In genomic region chr1:114716304-114717158, GRCh38 we compare ENCODE assay signal across 8 cellular contexts. TPM values are rescaled to one million over a fixed set of nuclear protein-coding genes. Genes with fewer than 3 reads are reported as not detected.
DNase-seq lines count a peak whose midpoint lies in the region; ATAC-seq, FAIRE-seq and TF ChIP-seq lines count a peak whose summit lies in the region.

Gene NRAS (minus strand): TSS chr1:114716771. CDS start chr1:114716160, 611 bp downstream.

- POLR2A ChIA-PET in WTC11 (lab: Charles Lee) = interaction anchor here (0.8 to 2.0 kb wide), 3 partner anchors 15 to 47 kb away, joined by 3 to 7 read pairs (median 5); partner anchors contain the start of genes CSDE1 and DENND2C

- peak within 1 kb of the TSS; percentile 100 for H3K9ac ChIP-seq in smooth muscle cell (ENCODE audit: low read depth)

- peaks cover 9% of the 10 kb centered on the region for H3K4me1 Mint-ChIP-seq in WTC11

- TF ChIP-seq CTCF in WTC11 (IDR thresholded peaks at IDR 0.05) (no peak), bronchial epithelial cell (IDR thresholded peaks at IDR 0.05; ENCODE audit: insufficient read depth, low read length, severe bottlenecking) (no peak), smooth muscle cell (IDR thresholded peaks at IDR 0.05; ENCODE audit: borderline replicate concordance, insufficient read depth, poor library complexity, severe bottlenecking) (no peak)

- peaks cover 44% of the 10 kb centered on the region for H3K79me2 ChIP-seq in smooth muscle cell (ENCODE audit: low read depth)

- ATAC-seq in GM18909 (IDR thresholded peaks at IDR 0.05; ENCODE audit: poor library complexity, unreplicated experiment) (peak; percentile 95), HG03159 (IDR thresholded peaks at IDR 0.05; ENCODE audit: unreplicated experiment) (peak; percentile 95), WTC11 (peak; percentile 91)

- CTCF ChIA-PET in WTC11 (lab: Charles Lee) = interaction anchor here (0.8 to 1.0 kb wide), 2 partner anchors 12 to 396 kb away, joined by 3 read pairs; no protein-coding TSS in a partner anchor

- no peak within 1 kb of the TSS for H2AFZ ChIP-seq in smooth muscle cell (ENCODE audit: low read depth)

- peaks cover 49% of the 10 kb centered on the region for H3K36me3 Mint-ChIP-seq in WTC11

- H4K20me1 ChIP-seq in smooth muscle cell (ENCODE audit: low read depth) = peaks cover 13% of the 10 kb centered on the region

- peak within 1 kb of the TSS; percentile 96 for H3K4me3 Mint-ChIP-seq in WTC11

- H3K27me3 Mint-ChIP-seq in WTC11 (ENCODE audit: low read depth) = no peaks in the 10 kb centered on the region

- H3K27ac Mint-ChIP-seq in WTC11 = peak within 1 kb of the TSS; percentile 99

- H3K27ac ChIP-seq in smooth muscle cell (ENCODE audit: low read depth) = peak within 1 kb of the TSS; percentile 99

- H3K9me3 ChIP-seq in smooth muscle cell (replicated peaks; ENCODE audit: low read depth) = no peaks in the 10 kb centered on the region

- under 1% methylated on average over 38 of the region's 38 CpGs for WGBS in smooth muscle cell (ENCODE audit: low lambda C conversion rate)

- peaks cover 41% of the 10 kb centered on the region for H3F3A ChIP-seq in smooth muscle cell (ENCODE audit: low read depth)

- H3K9me3 Mint-ChIP-seq in WTC11 = no peaks in the 10 kb centered on the region

- H3K4me2 ChIP-seq in smooth muscle cell = peak within 1 kb of the TSS; percentile 96

- FAIRE-seq in bronchial epithelial cell (lab: Jason Lieb, UNC) = no peak

- DNase-seq in AG08396 (ENCODE audit: low spot score) (peak; percentile 95), NCI-H2227 (lab: John Stamatoyannopoulos, UW; ENCODE audit: unreplicated experiment) (peak; percentile 96), WTC11 (ENCODE audit: low spot score) (peak; percentile 93), bronchial epithelial cell (ENCODE audit: low read depth) (peak; percentile 77), iPS-NIHi7 (ENCODE audit: extremely low spot score) (peak; percentile 96), smooth muscle cell (lab: John Stamatoyannopoulos, UW; ENCODE audit: unreplicated experiment) (peak; percentile 59)

- peaks cover 18% of the 10 kb centered on the region for H3K36me3 ChIP-seq in bronchial epithelial cell (ENCODE audit: control insufficient read depth, insufficient read depth, low read length)
- H3K36me3 ChIP-seq in smooth muscle cell (ENCODE audit: low read depth) = peaks cover 22% of the 10 kb centered on the region

- peak within 1 kb of the TSS; percentile 92 for H3K4me3 ChIP-seq in bronchial epithelial cell (ENCODE audit: low read depth, low read length)
- H3K4me3 ChIP-seq in smooth muscle cell = peak within 1 kb of the TSS; percentile 83

- peaks cover 17% of the 10 kb centered on the region for H3K4me1 ChIP-seq in smooth muscle cell (ENCODE audit: low read depth)

- H3K27me3 ChIP-seq in bronchial epithelial cell (ENCODE audit: control insufficient read depth, insufficient read depth, low read length) (no peaks in the 10 kb centered on the region), smooth muscle cell (ENCODE audit: low read depth) (no peaks in the 10 kb centered on the region)

TF ChIP-seq in WTC11, 78 proteins besides CTCF, POLR2A, EP300 and RAD21 (continues in another document):
- no peak for TF ChIP-seq RELA (CRISPR knock-in tag; IDR thresholded peaks at IDR 0.05; ENCODE audit: borderline replicate concordance)
- no peak for TF ChIP-seq ATF3 (CRISPR knock-in tag; conservative IDR thresholded peaks at IDR 0.05)
- 0 out of 2 replicates have a peak, but pooled peaks have one; percentile 80 for TF ChIP-seq ZMAT4 (CRISPR knock-in tag; IDR thresholded peaks at IDR 0.05)
- peak; percentile 40; the same call in 1 of the 2 replicates for TF ChIP-seq ZBTB43 (CRISPR knock-in tag; IDR thresholded peaks at IDR 0.05)
- peak; percentile 73; the same call in 1 of the 2 replicates for TF ChIP-seq ARID4B (CRISPR knock-in tag; IDR thresholded peaks at IDR 0.05; ENCODE audit: borderline replicate concordance)
- TF ChIP-seq E2F5 (CRISPR knock-in tag; IDR thresholded peaks at IDR 0.05) = no peak
- TF ChIP-seq HMGXB4 (CRISPR knock-in tag; IDR thresholded peaks at IDR 0.05) = no peak

RNA-seq across cellular contexts. Expression of gene NRAS, which starts in this region (rescaled TPM):
- total RNA-seq in WTC11 (2021) (53.5 to 63.4 TPM (median 59.0 TPM) in 3 replicates), bronchial epithelial cell (78.2 and 83.6 TPM in 2 replicates), smooth muscle cell (84.7 and 105 TPM in 2 replicates)
- 31.4 and 37.0 TPM in 2 replicates for polyA plus RNA-seq in smooth muscle cell

Comparison
In these comparisons a context has a peak if more than half of its experiments do, and no peak if none do; other contexts are left out.
1. Peak in every context shown above with its lines: DNase-seq, ATAC-seq, H3K4me3 ChIP-seq and H3K27ac ChIP-seq.